9 cellular contexts compared by ENCODE assay signal in the genomic region with DNA sequence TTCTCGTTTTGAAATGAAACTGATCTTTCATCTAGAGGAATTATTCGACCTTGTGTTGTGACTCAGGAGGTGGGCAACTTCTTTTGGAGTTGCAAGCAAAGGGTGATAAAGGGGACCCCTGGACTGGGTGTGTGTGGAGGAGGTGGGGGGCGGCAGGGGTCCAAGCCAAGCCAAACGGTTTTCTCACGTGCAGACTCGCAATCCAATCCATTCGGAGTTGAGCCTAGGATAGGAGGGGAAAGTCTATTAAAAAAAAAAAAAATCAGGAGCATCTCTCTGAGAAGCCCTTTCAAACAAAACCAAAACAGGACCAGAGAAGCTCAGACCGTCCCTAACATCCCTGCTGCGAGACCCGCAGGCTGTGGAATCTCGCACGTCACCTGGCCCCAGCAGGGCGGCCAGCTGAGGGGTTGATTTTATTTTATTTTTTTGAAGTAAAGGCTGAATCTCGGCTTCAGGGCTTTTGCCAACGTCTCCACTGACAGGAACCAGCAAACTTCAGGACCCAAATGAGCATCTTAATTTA. TPM values are rescaled to one million over a fixed set of nuclear protein-coding genes. Genes with fewer than 3 reads are reported as not detected.
DNase-seq lines count a peak whose midpoint lies in the region; ATAC-seq lines count a peak whose summit lies in the region.
"Had no signal": no experiment of that assay in that cellular context is flagged by ENCODE, and none has a peak within 500 bp of the region (broad histone marks: within the 10 kb centered on the region; RNA-seq: fewer than 3 reads in every experiment).

No MANE protein-coding gene starts in this region.

- ATAC-seq in activated CD8-positive, alpha-beta memory T cell treated with anti-CD3 and anti-CD28 coated beads, Interleukin-2, amount 10 ng/mL, durations not matched to agents 7 days and 5 days, result peak; percentile 11
- ATAC-seq in activated naive CD8-positive, alpha-beta T cell treated with anti-CD3 and anti-CD28 coated beads, Interleukin-2, amount 50 U/mL, for 24 hours, result no peak
- ATAC-seq in GM19452 (IDR thresholded peaks at IDR 0.05; ENCODE audit: unreplicated experiment), result no peak

- peaks cover 2% of the 10 kb centered on the region for H3K36me3 Mint-ChIP-seq in activated CD8-positive, alpha-beta memory T cell treated with anti-CD3 and anti-CD28 coated beads, Interleukin-2, amount 10 ng/mL, durations not matched to agents 7 days and 5 days
- no peaks in the 10 kb centered on the region for H3K36me3 Mint-ChIP-seq in activated naive CD8-positive, alpha-beta T cell treated with anti-CD3 and anti-CD28 coated beads, Interleukin-2, amount 50 U/mL, for 24 hours (ENCODE audit: low read depth)

- peaks cover 21 to 42% of the 10 kb centered on the region in 2 donors for H3K27me3 ChIP-seq in stomach smooth muscle (ENCODE audit: control insufficient read depth in 1 of 2, insufficient read depth in 2 of 2, low read length in 2 of 2)

- peaks cover 5% of the 10 kb centered on the region for H3K4me1 ChIP-seq in stomach smooth muscle (ENCODE audit: control insufficient read depth, insufficient read depth, low read length)

- H3K27me3 Mint-ChIP-seq in activated CD8-positive, alpha-beta memory T cell treated with anti-CD3 and anti-CD28 coated beads, Interleukin-2, amount 10 ng/mL, durations not matched to agents 7 days and 5 days, result peaks cover 63% of the 10 kb centered on the region
- peaks cover 57% of the 10 kb centered on the region for H3K27me3 Mint-ChIP-seq in activated naive CD8-positive, alpha-beta T cell treated with anti-CD3 and anti-CD28 coated beads, Interleukin-2, amount 50 U/mL, for 24 hours

- no peaks in the 10 kb centered on the region for H3K36me3 ChIP-seq in stomach smooth muscle (ENCODE audit: control insufficient read depth in 2 of 2, insufficient read depth in 2 of 2, low read length in 2 of 2)

- H3K9ac ChIP-seq in stomach smooth muscle (ENCODE audit: low read length in 2 of 2), result peak overlapping the region; percentile 43 to 65

- CTCF ChIA-PET in activated CD8-positive, alpha-beta memory T cell treated with anti-CD3 and anti-CD28 coated beads, Interleukin-2, amount 10 ng/mL, durations not matched to agents 7 days and 5 days (lab: Charles Lee), result interaction anchor here (1.2 kb wide), 1 partner anchor 49 kb away, joined by 5 read pairs; no protein-coding TSS in a partner anchor

- H3K27ac ChIP-seq in stomach smooth muscle (ENCODE audit: low read length), result peak overlapping the region; percentile 58

- H3K9me3 Mint-ChIP-seq in activated CD8-positive, alpha-beta memory T cell treated with anti-CD3 and anti-CD28 coated beads, Interleukin-2, amount 10 ng/mL, durations not matched to agents 7 days and 5 days (ENCODE audit: low read depth), result no peaks in the 10 kb centered on the region
- H3K9me3 Mint-ChIP-seq in activated naive CD8-positive, alpha-beta T cell treated with anti-CD3 and anti-CD28 coated beads, Interleukin-2, amount 50 U/mL, for 24 hours, result no peaks in the 10 kb centered on the region
- H3K9me3 Mint-ChIP-seq: activated naive CD4-positive, alpha-beta T cell treated with anti-CD3 and anti-CD28 coated beads, Interleukin-2, amount 50 U/mL, for 72 hours had no signal

- H3K4me1 Mint-ChIP-seq in activated CD8-positive, alpha-beta memory T cell treated with anti-CD3 and anti-CD28 coated beads, Interleukin-2, amount 10 ng/mL, durations not matched to agents 7 days and 5 days, result peaks cover 22% of the 10 kb centered on the region
- H3K4me1 Mint-ChIP-seq in activated naive CD8-positive, alpha-beta T cell treated with anti-CD3 and anti-CD28 coated beads, Interleukin-2, amount 50 U/mL, for 24 hours, result peaks cover 25% of the 10 kb centered on the region

- H3K27ac Mint-ChIP-seq in activated CD8-positive, alpha-beta memory T cell treated with anti-CD3 and anti-CD28 coated beads, Interleukin-2, amount 10 ng/mL, durations not matched to agents 7 days and 5 days, result peak overlapping the region; percentile 49
- H3K27ac Mint-ChIP-seq in activated naive CD8-positive, alpha-beta T cell treated with anti-CD3 and anti-CD28 coated beads, Interleukin-2, amount 50 U/mL, for 24 hours, result peak overlapping the region; percentile 41

- H3K4me3 ChIP-seq in stomach smooth muscle (ENCODE audit: low read length in 2 of 2), result peak overlapping the region; percentile 21 to 71

- no peaks in the 10 kb centered on the region for H3K9me3 ChIP-seq in stomach smooth muscle (ENCODE audit: control insufficient read depth in 2 of 2, low read length in 2 of 2)

- no peak for DNase-seq in activated CD8-positive, alpha-beta memory T cell treated with anti-CD3 and anti-CD28 coated beads, Interleukin-2, amount 10 ng/mL, durations not matched to agents 7 days and 5 days
- DNase-seq in activated CD8-positive, alpha-beta memory T cell treated with anti-CD3 and anti-CD28 coated beads for 24 hours, result no peak
- DNase-seq in activated naive CD8-positive, alpha-beta T cell treated with anti-CD3 and anti-CD28 coated beads, Interleukin-2, amount 50 U/mL, for 24 hours, result no peak
- peak; percentile 62 for DNase-seq in inferior parietal cortex (ENCODE audit: extremely low spot score)
- no peak for DNase-seq in activated effector memory CD4-positive, alpha-beta T cell treated with anti-CD3 and anti-CD28 coated beads, Interleukin-2, amount 50 U/mL, for 16 hours
- DNase-seq in hippocampal formation (lab: John Stamatoyannopoulos, UW), result no peak

- H3K4me3 Mint-ChIP-seq in activated CD8-positive, alpha-beta memory T cell treated with anti-CD3 and anti-CD28 coated beads, Interleukin-2, amount 10 ng/mL, durations not matched to agents 7 days and 5 days, result peak overlapping the region; percentile 73
- H3K4me3 Mint-ChIP-seq in activated naive CD8-positive, alpha-beta T cell treated with anti-CD3 and anti-CD28 coated beads, Interleukin-2, amount 50 U/mL, for 24 hours, result peak overlapping the region; percentile 80

RNA-seq across cellular contexts. Expression of a gene that starts 3.8 kb away (rescaled TPM):
- total RNA-seq in activated CD8-positive, alpha-beta memory T cell treated with anti-CD3 and anti-CD28 coated beads, Interleukin-2, amount 10 ng/mL, durations not matched to agents 7 days and 5 days, result 10 to 100 TPM; 40.4 to 40.9 TPM
